19 cellular contexts compared by ENCODE assay signal in genomic region chr20:15060265-15061060, GRCh38.
"Had no signal": no experiment of that assay in that cellular context is flagged by ENCODE, and none has a peak within 500 bp of the region (broad histone marks: within the 10 kb centered on the region; RNA-seq: fewer than 3 reads in every experiment).

No MANE protein-coding gene starts in this region.

- FAIRE-seq: astrocyte had no signal

- H3K9me3 ChIP-seq: left lung, tibial nerve, uterus had no signal

- DNase-seq: activated CD4-positive, alpha-beta T cell treated with anti-CD3 and anti-CD28 coated beads for 1 hour; activated effector memory CD4-positive, alpha-beta T cell treated with anti-CD3 and anti-CD28 coated beads, Interleukin-2, amount 50 U/mL, for 16 hours; activated T-cell treated with anti-CD3 and anti-CD28 coated beads, Interleukin-2, amount 50 U/mL, for 72 hours; endodermal cell; foreskin melanocyte; glutamatergic neuron; islet precursor cell; left lung; naive thymus-derived CD4-positive, alpha-beta T cell; stimulated activated CD4-positive, alpha-beta T cell treated with anti-CD3 and anti-CD28 coated beads, Interleukin-12 subunit alpha, Interleukin-12 subunit beta, amount 100 ng/mL, for 4 hours; stimulated activated CD4-positive, alpha-beta T cell treated with anti-CD3 and anti-CD28 coated beads, Interleukin-1b, Interleukin-23, amount 100 ng/mL, for 48 hours; stimulated activated naive CD8-positive, alpha-beta T cell treated with anti-CD3 and anti-CD28 coated beads, Interleukin-15, Interleukin-2, amounts not matched to agents 100 U/mL and 50 U/mL, for 24 hours; SW 1271; T-helper 2 cell; uterus had no signal

- ATAC-seq: activated T-cell treated with anti-CD3 and anti-CD28 coated beads, Interleukin-2, amount 50 U/mL, for 72 hours; left lung; naive thymus-derived CD4-positive, alpha-beta T cell; stimulated activated naive CD8-positive, alpha-beta T cell treated with anti-CD3 and anti-CD28 coated beads, Interleukin-15, Interleukin-2, amounts not matched to agents 100 U/mL and 50 U/mL, for 24 hours had no signal

- H3K36me3 ChIP-seq: left lung, tibial nerve, uterus had no signal

- H3K27ac ChIP-seq: left lung, parathyroid adenoma, tibial nerve, uterus, VCaP had no signal

- H3K4me3 ChIP-seq: left lung, tibial nerve, uterus had no signal

- H3K27me3 ChIP-seq: left lung, tibial nerve, uterus had no signal

- H3K4me1 ChIP-seq: left lung, tibial nerve, uterus had no signal
